26 cellular contexts compared by ENCODE assay signal in genomic region chr7:26694713-26695112, GRCh38.
"Had no signal": no experiment of that assay in that cellular context is flagged by ENCODE, and none has a peak within 500 bp of the region (broad histone marks: within the 10 kb centered on the region; RNA-seq: fewer than 3 reads in every experiment).

No MANE protein-coding gene starts in this region.

- H3K9me3 Mint-ChIP-seq: dendritic cell treated with granulocyte-macrophage colony-stimulating factor and Interleukin-4, amounts not matched to agents 40 ng/mL and 50 ng/mL, for 4 days; effector memory CD8-positive, alpha-beta T cell; endodermal cell had no signal

- ATAC-seq: effector memory CD8-positive, alpha-beta T cell; esophagus mucosa; gastrocnemius medialis; heart right ventricle; left cardiac atrium; left lung; left ventricle myocardium superior; lower lobe of right lung had no signal

- H3K36me3 ChIP-seq: colonic mucosa, esophagus squamous epithelium, gastrocnemius medialis, heart right ventricle, left lung, lower lobe of right lung had no signal

- H3K27ac Mint-ChIP-seq: dendritic cell treated with granulocyte-macrophage colony-stimulating factor and Interleukin-4, amounts not matched to agents 40 ng/mL and 50 ng/mL, for 4 days; effector memory CD8-positive, alpha-beta T cell; endodermal cell had no signal

- H3K9me3 ChIP-seq: colonic mucosa, esophagus squamous epithelium, gastrocnemius medialis, heart right ventricle, left lung, lower lobe of right lung had no signal

- H3K27me3 ChIP-seq: colonic mucosa, esophagus squamous epithelium, gastrocnemius medialis, left lung had no signal

- DNase-seq: colonic mucosa; cortex of kidney; effector CD8-positive, alpha-beta T cell; effector memory CD8-positive, alpha-beta T cell; endodermal cell; erythroblast; esophagus squamous epithelium; foreskin fibroblast; foreskin melanocyte; gastrocnemius medialis; glutamatergic neuron; head of caudate nucleus; heart right ventricle; hippocampal formation; left cardiac atrium; left lung; left ventricle myocardium superior; lower lobe of right lung; mesenchymal stem cell; midbrain had no signal

- H3K27ac ChIP-seq: colonic mucosa, epithelial cell of prostate, esophagus squamous epithelium, gastrocnemius medialis, heart right ventricle, left lung, lower lobe of right lung had no signal

- H3K4me3 Mint-ChIP-seq: dendritic cell treated with granulocyte-macrophage colony-stimulating factor and Interleukin-4, amounts not matched to agents 40 ng/mL and 50 ng/mL, for 4 days; effector memory CD8-positive, alpha-beta T cell; endodermal cell had no signal

- H3K4me1 ChIP-seq: colonic mucosa, gastrocnemius medialis had no signal

- H3K4me3 ChIP-seq: colonic mucosa, esophagus squamous epithelium, gastrocnemius medialis, heart right ventricle, left lung, lower lobe of right lung had no signal

- H3K27me3 Mint-ChIP-seq: dendritic cell treated with granulocyte-macrophage colony-stimulating factor and Interleukin-4, amounts not matched to agents 40 ng/mL and 50 ng/mL, for 4 days; effector memory CD8-positive, alpha-beta T cell had no signal

- FAIRE-seq: endometrium, islet of Langerhans, keratinocyte had no signal

- H3K4me1 Mint-ChIP-seq: endodermal cell had no signal
